Comparison of ENCODE assay signal across 1 cellular context in genomic region chrX:118694628-118695027, GRCh38.
TF ChIP-seq lines count a peak whose summit lies in the region.

No MANE protein-coding gene starts in this region.

TF ChIP-seq in SK-N-SH, 30 proteins besides CTCF, POLR2A, EP300 and RAD21 (continued from another document):
- TF ChIP-seq IRF3 (IDR thresholded peaks at IDR 0.05; ENCODE audit: low read depth, low read length) (no peak), MXI1 (IDR thresholded peaks at IDR 0.05; ENCODE audit: low read depth, low read length) (no peak), TAF1 (IDR thresholded peaks at IDR 0.05; ENCODE audit: borderline replicate concordance, low read depth, low read length) (no peak), YY1 (IDR thresholded peaks at IDR 0.05; ENCODE audit: low read depth) (no peak), RFX5 (IDR thresholded peaks at IDR 0.05; ENCODE audit: low read length) (no peak), USF1 (IDR thresholded peaks at IDR 0.05; ENCODE audit: borderline replicate concordance, low read depth) (no peak), SIN3A (IDR thresholded peaks at IDR 0.05; ENCODE audit: borderline replicate concordance, low read depth, low read length) (no peak), MAX (IDR thresholded peaks at IDR 0.05; ENCODE audit: low read depth) (no peak), MEF2A (IDR thresholded peaks at IDR 0.05; ENCODE audit: borderline replicate concordance, low read depth) (no peak), FOXJ3 (CRISPR knock-in tag; IDR thresholded peaks at IDR 0.05) (no peak), TCF12 (IDR thresholded peaks at IDR 0.05) (no peak)
